8 cellular contexts compared by ENCODE assay signal in genomic region chr7:100894860-100895700, GRCh38. TPM values are rescaled to one million over a fixed set of nuclear protein-coding genes. Genes with fewer than 3 reads are reported as not detected.
DNase-seq lines count a peak whose midpoint lies in the region; ATAC-seq, FAIRE-seq and TF ChIP-seq lines count a peak whose summit lies in the region.

No MANE protein-coding gene starts in this region.

- H3K14ac ChIP-seq in trophoblast cell (ENCODE audit: low read length) = peak overlapping the region; percentile 20

- no peak for ATAC-seq in HG03025 (IDR thresholded peaks at IDR 0.05; ENCODE audit: low FRiP score, unreplicated experiment)

- peak overlapping the region; percentile 63 for H3K18ac ChIP-seq in trophoblast cell (ENCODE audit: low read length)

- H3K4me3 ChIP-seq in cardiac muscle cell (peak overlapping the region; percentile 62), trophoblast cell (ENCODE audit: low read depth, low read length) (peak overlapping the region; percentile 67), MG63 (no peak overlapping the region; the same call in 1 of the 2 replicates)

- no peak overlapping the region for H2AK5ac ChIP-seq in trophoblast cell (ENCODE audit: low read length)

- peak overlapping the region; percentile 64 for H4K91ac ChIP-seq in trophoblast cell (ENCODE audit: low read depth, low read length)

- no peaks in the 10 kb centered on the region for H3K36me3 ChIP-seq in cardiac muscle cell
- peaks cover 10 to 13% of the 10 kb centered on the region in 2 experiments for H3K36me3 ChIP-seq in trophoblast cell (ENCODE audit: control insufficient read depth in 1 of 2, insufficient read depth in 2 of 2, low read length in 2 of 2)
- no peaks in the 10 kb centered on the region for H3K36me3 ChIP-seq in MG63

- no peak overlapping the region for H4K12ac ChIP-seq in trophoblast cell (ENCODE audit: low read depth, low read length)

- WGBS in trophoblast cell (ENCODE audit: extremely low coverage, insufficient coverage, insufficient read length) = no CpG with 5 or more reads among the region's 83 CpGs

- H2BK120ac ChIP-seq in trophoblast cell (ENCODE audit: insufficient read depth, low read length, poor library complexity) = peak overlapping the region; percentile 69

- H3K79me2 ChIP-seq in trophoblast cell (ENCODE audit: control insufficient read depth, insufficient read depth, low read length, poor library complexity) = peaks cover 8% of the 10 kb centered on the region

- H3K4me1 ChIP-seq in cardiac muscle cell (ENCODE audit: low read depth) = peaks cover 7% of the 10 kb centered on the region
- peaks cover 27 to 41% of the 10 kb centered on the region in 2 experiments for H3K4me1 ChIP-seq in trophoblast cell (ENCODE audit: control insufficient read depth in 1 of 2, insufficient read depth in 2 of 2, low read length in 2 of 2)

- H3K23ac ChIP-seq in trophoblast cell (ENCODE audit: low read length) = no peak overlapping the region

- no peak overlapping the region for H3K27ac ChIP-seq in cardiac muscle cell
- no peak overlapping the region for H3K27ac ChIP-seq in trophoblast cell (ENCODE audit: low read depth, low read length)

- peak; percentile 82 for TF ChIP-seq CTCF in cardiac muscle cell (IDR thresholded peaks at IDR 0.05; ENCODE audit: low read depth, low read length)

- H2BK12ac ChIP-seq in trophoblast cell (ENCODE audit: low read length) = no peak overlapping the region

- peak overlapping the region; percentile 17 for H3K4ac ChIP-seq in trophoblast cell (ENCODE audit: low read depth, low read length)

- peaks cover 15% of the 10 kb centered on the region for H3K79me1 ChIP-seq in trophoblast cell (ENCODE audit: low read length)

- peak overlapping the region; percentile 54 for H4K8ac ChIP-seq in trophoblast cell (ENCODE audit: low read depth, low read length)

- DNase-seq in GM03348 (ENCODE audit: low spot score) (peak; percentile 70), NCI-H1930 (lab: John Stamatoyannopoulos, UW) (peak; percentile 18 to 40), cardiac muscle cell (ENCODE audit: low read depth in 1 of 2, low spot score in 1 of 2) (peak in 1 of 2 donors; percentile 84), trophoblast cell (peak in 1 of 2 donors; percentile 39), MG63 (no peak), RCC 7860 (ENCODE audit: low spot score) (no peak)
- DNase-seq in activated gamma-delta T cell treated with anti-CD3 and anti-CD28 coated beads, Interleukin-2, amount 50 U/mL, for 16 hours (ENCODE audit: low read depth) = peak; percentile 56

- no peak overlapping the region for H2BK5ac ChIP-seq in trophoblast cell (ENCODE audit: low read depth, low read length, poor library complexity)

- H3K4me2 ChIP-seq in trophoblast cell (ENCODE audit: low read length) = peak overlapping the region; percentile 85

- H3K27me3 ChIP-seq in cardiac muscle cell (peaks cover 25% of the 10 kb centered on the region), trophoblast cell (ENCODE audit: insufficient read depth, low read length) (peaks cover 9% of the 10 kb centered on the region), MG63 (peaks cover 15% of the 10 kb centered on the region)

- FAIRE-seq in RCC 7860 (lab: Jason Lieb, UNC) = no peak

- H3K9me3 ChIP-seq in cardiac muscle cell (ENCODE audit: low read depth) (no peaks in the 10 kb centered on the region), trophoblast cell (ENCODE audit: insufficient read depth, low read depth, low read length) (no peaks in the 10 kb centered on the region), MG63 (no peaks in the 10 kb centered on the region)

- H2AFZ ChIP-seq in trophoblast cell (ENCODE audit: insufficient read depth, low read length, poor library complexity) = peak overlapping the region; percentile 25

- no peak overlapping the region for H3K9ac ChIP-seq in trophoblast cell (ENCODE audit: low read length)

RNA-seq across cellular contexts. Expression of gene ACHE, which starts 0.6 kb away (rescaled TPM):
- 25.6 TPM in 2 replicates for total RNA-seq in cardiac muscle cell
- polyA plus RNA-seq in cardiac muscle cell = 42.0 and 42.7 TPM in 2 replicates
- 10.2 and 11.1 TPM in 2 replicates for polyA plus RNA-seq in trophoblast cell (2013)
- total RNA-seq in MG63 (2014; rRNA removed; shearing (Covaris generic); ENCODE audit: low replicate concordance) = not detected in 2 replicates

RNA-seq across cellular contexts. Expression of gene UFSP1, which starts 5.6 kb away (rescaled TPM):
- total RNA-seq in cardiac muscle cell = 16.0 and 19.0 TPM in 2 replicates
- 3.9 and 9.9 TPM in 2 replicates for polyA plus RNA-seq in cardiac muscle cell
- polyA plus RNA-seq in trophoblast cell (2013) = 1.4 and 1.6 TPM in 2 replicates
- total RNA-seq in MG63 (2014; rRNA removed; shearing (Covaris generic); ENCODE audit: low replicate concordance) = 5.4 and 6.8 TPM in 2 replicates

RNA-seq across cellular contexts. Expression of gene SRRT, which starts 20.2 kb away (rescaled TPM):
- 78.6 and 83.1 TPM in 2 replicates for total RNA-seq in cardiac muscle cell
- polyA plus RNA-seq in cardiac muscle cell = 111 and 148 TPM in 2 replicates
- polyA plus RNA-seq in trophoblast cell (2013) = 115 and 117 TPM in 2 replicates
- 60.3 and 102 TPM in 2 replicates for total RNA-seq in MG63 (2014; rRNA removed; shearing (Covaris generic); ENCODE audit: low replicate concordance)

RNA-seq across cellular contexts. Expression of gene TRIP6, which starts 27.9 kb away (rescaled TPM):
- 51.9 and 60.1 TPM in 2 replicates for total RNA-seq in cardiac muscle cell
- polyA plus RNA-seq in cardiac muscle cell = 50.2 and 62.2 TPM in 2 replicates
- 75.4 and 76.0 TPM in 2 replicates for polyA plus RNA-seq in trophoblast cell (2013)
- total RNA-seq in MG63 (2014; rRNA removed; shearing (Covaris generic); ENCODE audit: low replicate concordance) = 147 and 173 TPM in 2 replicates

RNA-seq across cellular contexts. Expression of gene SLC12A9, which starts 42.6 kb away (rescaled TPM):
- 18.3 and 19.5 TPM in 2 replicates for total RNA-seq in cardiac muscle cell
- 12.5 and 14.6 TPM in 2 replicates for polyA plus RNA-seq in cardiac muscle cell
- polyA plus RNA-seq in trophoblast cell (2013) = 18.4 and 20.0 TPM in 2 replicates
- 12.0 and 13.6 TPM in 2 replicates for total RNA-seq in MG63 (2014; rRNA removed; shearing (Covaris generic); ENCODE audit: low replicate concordance)

Comparison
In these comparisons a context has a peak if more than half of its experiments do, and no peak if none do; other contexts are left out.
1. DNase-seq: peak in GM03348 (single experiment), NCI-H1930 (2 of 2) and activated gamma-delta T cell treated with anti-CD3 and anti-CD28 coated beads, Interleukin-2, amount 50 U/mL, for 16 hours (single experiment); none in MG63 (single experiment) and RCC 7860 (single experiment).
2. RNA of gene ACHE, which starts 0.6 kb away (total RNA-seq): 25.6 TPM in cardiac muscle cell; not detected in MG63; every median in the first group is over 10 times any median in the second.